ENCODE assay signal across 15 cellular contexts in the genomic region with DNA sequence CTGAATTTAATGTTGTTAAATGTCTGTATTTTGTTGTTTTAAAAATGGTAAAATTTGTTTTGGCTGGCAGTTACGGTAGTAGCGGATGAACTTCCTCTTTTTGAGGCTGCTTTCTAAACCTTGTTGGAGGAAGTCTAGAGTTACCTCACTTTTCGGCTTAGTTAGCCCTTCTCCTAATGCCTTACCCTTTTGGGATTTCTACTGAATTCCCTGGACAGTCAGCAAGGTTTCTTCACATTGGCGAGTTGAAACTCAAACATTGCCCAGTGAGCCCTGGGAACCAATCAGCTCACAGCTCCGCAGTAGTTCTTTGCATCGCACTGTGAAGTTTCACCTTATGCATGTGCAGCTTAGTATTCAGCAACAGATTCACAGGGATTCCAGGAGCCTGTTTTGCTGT. TPM values are rescaled to one million over a fixed set of nuclear protein-coding genes. Genes with fewer than 3 reads are reported as not detected.
DNase-seq lines count a peak whose midpoint lies in the region; ATAC-seq, FAIRE-seq and TF ChIP-seq lines count a peak whose summit lies in the region.
"Had no signal": no experiment of that assay in that cellular context is flagged by ENCODE, and none has a peak within 500 bp of the region (broad histone marks: within the 10 kb centered on the region; RNA-seq: fewer than 3 reads in every experiment).

No MANE protein-coding gene starts in this region.

- CTCF ChIA-PET in K562 (lab: Yijun Ruan, JAX; ENCODE audit: low intra/inter-chr PET ratio): no interaction called here

- peak overlapping the region; percentile 52 to 85 (median 72) for H3K27ac ChIP-seq in BLaER1 treated with 17β-estradiol and CSF1 and Interleukin-3, amounts not matched to agents 10 nM and 100 nM
- H3K27ac ChIP-seq in K562 (ENCODE audit: extremely low read depth, low read depth, low read length) (no peak overlapping the region), mesendoderm (ENCODE audit: low read depth, low read length) (no peak overlapping the region)
- H3K27ac ChIP-seq: suprapubic skin had no signal

- no TSS peak for BruUV-seq in K562 (replicated peaks; lab: Mats Ljungman, UMichigan)

- H3K9ac ChIP-seq in BLaER1 treated with 17β-estradiol and CSF1 and Interleukin-3, amounts not matched to agents 10 nM and 100 nM: peak overlapping the region; percentile 2 to 70 (median 54); a peak in 19 of 22 replicates
- H3K9ac ChIP-seq in K562 (ENCODE audit: insufficient read depth in 1 of 2, low read depth in 2 of 2, low read length in 2 of 2): no peak overlapping the region
- no peak overlapping the region for H3K9ac ChIP-seq in mesendoderm (ENCODE audit: low read length)

- intact Hi-C loops in K562 (cut with micrococcal nuclease): no loop called here

- no peak overlapping the region for H2BK120ac ChIP-seq in mesendoderm (ENCODE audit: low read depth, low read length)

- TF ChIP-seq RAD21 in K562 (CRISPR knock-in tag; conservative IDR thresholded peaks at IDR 0.05 in 1 of 2, IDR thresholded peaks at IDR 0.05 in 1 of 2): no peak

- H3K4me3 ChIP-seq in BLaER1 treated with 17β-estradiol and CSF1 and Interleukin-3, amounts not matched to agents 10 nM and 100 nM: peak overlapping the region in 4 of 10 experiments; percentile 2 to 21 (median 8); a peak in 2 of 20 replicates
- H3K4me3 ChIP-seq in K562 (no peak overlapping the region), mesendoderm (ENCODE audit: low read length) (no peak overlapping the region)
- H3K4me3 ChIP-seq: suprapubic skin had no signal

- H3K36me3 ChIP-seq in BLaER1 treated with 17β-estradiol and CSF1 and Interleukin-3, amounts not matched to agents 10 nM and 100 nM: peaks cover 9 to 24% (median 17%) of the 10 kb centered on the region in 11 experiments; a peak in 14 of 22 replicates
- H3K36me3 ChIP-seq in K562 (ENCODE audit: control insufficient read depth, insufficient read depth, low read length) (peaks cover 4% of the 10 kb centered on the region; the same call in 2 of the 3 replicates), mesendoderm (ENCODE audit: control insufficient read depth, insufficient read depth, low read length) (no peaks in the 10 kb centered on the region)
- H3K36me3 ChIP-seq: suprapubic skin had no signal

- no peak for TF ChIP-seq EP300 in K562 (IDR thresholded peaks at IDR 0.05; ENCODE audit: low read length)

- H3K56ac ChIP-seq in mesendoderm (ENCODE audit: low read length): no peak overlapping the region

- ATAC-seq in K562 (peak; percentile 68), HG03520 (IDR thresholded peaks at IDR 0.05; ENCODE audit: unreplicated experiment) (no peak)

- H2AFZ ChIP-seq in K562 (ENCODE audit: low read depth, low read length): peak overlapping the region; percentile 48

- no peak overlapping the region for H2AK5ac ChIP-seq in mesendoderm (ENCODE audit: low read length)

- no peak overlapping the region for H3K4ac ChIP-seq in mesendoderm (ENCODE audit: low read depth, low read length)

- no peak overlapping the region for H4K5ac ChIP-seq in mesendoderm (ENCODE audit: low read length)

- FAIRE-seq in GM19239 (lab: Jason Lieb, UNC) (peak; percentile 94), K562 (lab: Jason Lieb, UNC) (no peak)
- FAIRE-seq: H54 had no signal

- in situ Hi-C loops in K562 (cut with MboI): no loop called here

- H3K18ac ChIP-seq in mesendoderm (ENCODE audit: low read length): no peak overlapping the region

- POLR2A ChIA-PET in K562 (lab: Yijun Ruan, JAX): interaction anchor here (0.6 to 1.6 kb wide), 2 partner anchors 14 to 156 kb away, joined by 3 to 6 read pairs; no protein-coding TSS in a partner anchor

- DNase-seq in GM19239 (ENCODE audit: insufficient read length, low spot score): no peak
- peak; percentile 31 for DNase-seq in NOMO-1 treated with dmso at 0.1 percent for 144 hours (lab: John Stamatoyannopoulos, UW; ENCODE audit: unreplicated experiment)
- DNase-seq in K562 (ENCODE audit: extremely low read depth in 1 of 4, low spot score in 3 of 4): no peak
- no peak for DNase-seq in NCI-H187 treated with DMSO at 0.1 percent for 48 hours (lab: John Stamatoyannopoulos, UW)
- no peak for DNase-seq in mesendoderm
- DNase-seq in SHP77 (lab: John Stamatoyannopoulos, UW): no peak
- DNase-seq: endodermal cell, NCI-H510A had no signal

- no peaks in the 10 kb centered on the region for H4K20me1 ChIP-seq in BLaER1 treated with 17β-estradiol and CSF1 and Interleukin-3, amounts not matched to agents 10 nM and 100 nM
- no peaks in the 10 kb centered on the region for H4K20me1 ChIP-seq in K562 (replicated peaks; ENCODE audit: control insufficient read depth, insufficient read depth, low read length)

- no peak for TF ChIP-seq POLR2A in K562 (conservative IDR thresholded peaks at IDR 0.05)

- H3K79me1 ChIP-seq in mesendoderm (ENCODE audit: low read length): no peaks in the 10 kb centered on the region

- no peak overlapping the region for H3K23ac ChIP-seq in mesendoderm (ENCODE audit: low read length)

- H3K9me1 ChIP-seq in K562 (ENCODE audit: control insufficient read depth, insufficient read depth, low read length): no peaks in the 10 kb centered on the region

- H4K8ac ChIP-seq in mesendoderm (ENCODE audit: low read depth, low read length): no peak overlapping the region

- H3K9me3 ChIP-seq in BLaER1 treated with 17β-estradiol and CSF1 and Interleukin-3, amounts not matched to agents 10 nM and 100 nM (replicated peaks in 1 of 11): peaks cover 20 to 35% (median 25%) of the 10 kb centered on the region in 11 experiments
- no peaks in the 10 kb centered on the region; the same call in 1 of the 2 replicates for H3K9me3 ChIP-seq in K562 (replicated peaks; ENCODE audit: control insufficient read depth, insufficient read depth, low read depth, low read length)
- H3K9me3 ChIP-seq: suprapubic skin had no signal

- 40% methylated on average over 6 of the region's 6 CpGs for WGBS in K562 (ENCODE audit: insufficient coverage, low coverage, missing lambda C conversion rate)
- no CpG with 5 or more reads among the region's 6 CpGs for WGBS in mesendoderm (ENCODE audit: extremely low coverage, insufficient coverage, low lambda C conversion rate)

- no peaks in the 10 kb centered on the region for H3K79me2 ChIP-seq in K562 (ENCODE audit: control insufficient read depth, insufficient read depth, low read length)
- no peaks in the 10 kb centered on the region for H3K79me2 ChIP-seq in mesendoderm (ENCODE audit: control insufficient read depth, insufficient read depth, low read length)

- no peak overlapping the region for H2BK5ac ChIP-seq in mesendoderm (ENCODE audit: low read length)

- H3K4me2 ChIP-seq in BLaER1 treated with 17β-estradiol and CSF1 and Interleukin-3, amounts not matched to agents 10 nM and 100 nM: peak overlapping the region; percentile 69 to 97 (median 83)
- 0 out of 2 replicates have a peak overlapping the region, but pooled peaks have one; percentile 15 for H3K4me2 ChIP-seq in K562 (ENCODE audit: insufficient read depth, low read length)
- H3K4me2 ChIP-seq in mesendoderm (ENCODE audit: low read length): no peak overlapping the region

- TF ChIP-seq CTCF in K562 (IDR thresholded peaks at IDR 0.05 in 2 of 3, conservative IDR thresholded peaks at IDR 0.05 in 1 of 3; ENCODE audit: insufficient read depth in 2 of 3, low read depth in 1 of 3, low read length in 3 of 3): no peak

- peaks cover 38 to 59% (median 56%) of the 10 kb centered on the region in 10 experiments for H3K4me1 ChIP-seq in BLaER1 treated with 17β-estradiol and CSF1 and Interleukin-3, amounts not matched to agents 10 nM and 100 nM
- peaks cover 0 to 6% of the 10 kb centered on the region in 2 experiments; a peak in 3 of 5 replicates for H3K4me1 ChIP-seq in K562 (replicated peaks in 1 of 2; ENCODE audit: control insufficient read depth in 2 of 2, insufficient read depth in 2 of 2, low read length in 2 of 2)
- peaks cover 3% of the 10 kb centered on the region for H3K4me1 ChIP-seq in mesendoderm (ENCODE audit: control insufficient read depth, low read depth, low read length)

- H2BK15ac ChIP-seq in mesendoderm (replicated peaks; ENCODE audit: low read depth): no peak overlapping the region

- H3K27me3 ChIP-seq in BLaER1 treated with 17β-estradiol and CSF1 and Interleukin-3, amounts not matched to agents 10 nM and 100 nM: no peaks in the 10 kb centered on the region
- H3K27me3 ChIP-seq in K562 (ENCODE audit: control insufficient read depth in 2 of 2, insufficient read depth in 2 of 2, low read length in 2 of 2) (no peaks in the 10 kb centered on the region), mesendoderm (ENCODE audit: insufficient read depth, low read length, poor library complexity) (no peaks in the 10 kb centered on the region)
- H3K27me3 ChIP-seq: suprapubic skin had no signal

RNA-seq across cellular contexts. Expression of gene RHOQ, which starts 7.7 kb away (rescaled TPM):
- 30.6 and 63.3 TPM in 2 replicates for total RNA-seq in K562 (2011; cell fraction: chromatin; rRNA removed; ENCODE audit: low replicate concordance)
- total RNA-seq in K562 (2011; cell fraction: nucleolus; rRNA removed): 18.5 and 24.9 TPM in 2 replicates
- total RNA-seq in K562 (2011; cell fraction: nucleoplasm; rRNA removed): 38.8 and 65.0 TPM in 2 replicates
- total RNA-seq in K562 (2014; rRNA removed): 11.0 and 14.2 TPM in 2 replicates
- 19.7 and 23.0 TPM in 2 replicates for total RNA-seq in K562 (2014; rRNA removed; fragmentation: Illumina TruSeq; extraction: Trizol)
- 20.5 TPM in 2 replicates for total RNA-seq in K562 (2015; rRNA removed; fragmentation: Illumina TruSeq; extraction: Trizol)
- 17.9 and 20.1 TPM in 2 replicates for total RNA-seq in K562 (2021)
- 20.8 and 22.9 TPM in 2 replicates for polyA plus RNA-seq in K562 (2011; rRNA removed)
- polyA plus RNA-seq in K562 (2011; cell fraction: cytosol; rRNA removed): 9.4 and 13.8 TPM in 2 replicates
- 46.6 and 53.0 TPM in 2 replicates for polyA plus RNA-seq in K562 (2011; cell fraction: nucleus; rRNA removed)
- 20.0 and 35.0 TPM in 2 replicates for polyA plus RNA-seq in K562 (2012)
- polyA plus RNA-seq in K562 (2014; fragmentation: Illumina TruSeq; extraction: Trizol): 25.6 and 26.5 TPM in 2 replicates
- 1 to 10 TPM; 7.6 to 8.2 TPM for polyA plus RNA-seq in K562 (2014; fragmentation: Nextera tagmentation; extraction: Ambion mirVana)
- 15.8 and 17.9 TPM in 2 replicates for polyA plus RNA-seq in K562 (2014; rRNA removed)
- polyA minus RNA-seq in K562 (2011; rRNA and poly(A)+ RNA removed): 16.6 and 19.7 TPM in 2 replicates
- polyA minus RNA-seq in K562 (2011; cell fraction: cytosol; rRNA and poly(A)+ RNA removed): 4.3 and 8.2 TPM in 2 replicates
- 14.7 and 19.4 TPM in 2 replicates for polyA minus RNA-seq in K562 (2011; cell fraction: nucleus; rRNA and poly(A)+ RNA removed)
- polyA plus RNA-seq in mesendoderm (2013, experiment 1 of 2): 39.3 TPM
- 41.0 TPM for polyA plus RNA-seq in mesendoderm (2013, experiment 2 of 2)

RNA-seq across cellular contexts. Expression of gene ATP6V1E2, which starts 7.8 kb away (rescaled TPM):
- 9.3 and 14.4 TPM in 2 replicates for total RNA-seq in K562 (2011; cell fraction: chromatin; rRNA removed; ENCODE audit: low replicate concordance)
- total RNA-seq in K562 (2011; cell fraction: nucleolus; rRNA removed): 6.8 and 8.8 TPM in 2 replicates
- total RNA-seq in K562 (2011; cell fraction: nucleoplasm; rRNA removed): 9.9 and 10.0 TPM in 2 replicates
- total RNA-seq in K562 (2014; rRNA removed) (8.4 and 9.2 TPM in 2 replicates), K562 (2014; rRNA removed; fragmentation: Illumina TruSeq; extraction: Trizol) (10.2 and 10.3 TPM in 2 replicates), K562 (2015; rRNA removed; fragmentation: Illumina TruSeq; extraction: Trizol) (8.8 and 10.0 TPM in 2 replicates), K562 (2021) (9.7 and 11.5 TPM in 2 replicates)
- polyA plus RNA-seq in K562 (2011; rRNA removed) (8.5 and 11.3 TPM in 2 replicates), K562 (2014; fragmentation: Illumina TruSeq; extraction: Trizol) (8.2 and 11.9 TPM in 2 replicates), K562 (2014; fragmentation: Nextera tagmentation; extraction: Ambion mirVana) (1 to 10 TPM; 3.8 to 4.1 TPM), K562 (2014; rRNA removed) (5.4 and 7.7 TPM in 2 replicates)
- polyA plus RNA-seq in K562 (2011; cell fraction: cytosol; rRNA removed): 6.7 and 7.3 TPM in 2 replicates
- polyA plus RNA-seq in K562 (2011; cell fraction: nucleus; rRNA removed): 6.3 and 8.2 TPM in 2 replicates
- polyA plus RNA-seq in K562 (2012): 7.8 and 14.8 TPM in 2 replicates
- 10.0 and 11.0 TPM in 2 replicates for polyA minus RNA-seq in K562 (2011; rRNA and poly(A)+ RNA removed)
- polyA minus RNA-seq in K562 (2011; cell fraction: cytosol; rRNA and poly(A)+ RNA removed): 4.1 and 6.8 TPM in 2 replicates
- polyA minus RNA-seq in K562 (2011; cell fraction: nucleus; rRNA and poly(A)+ RNA removed): 4.7 and 7.4 TPM in 2 replicates
- 5.4 TPM for polyA plus RNA-seq in mesendoderm (2013, experiment 1 of 2)
- 5.8 TPM for polyA plus RNA-seq in mesendoderm (2013, experiment 2 of 2)

RNA-seq across cellular contexts. Expression of gene TMEM247, which starts 55.2 kb away (rescaled TPM):
- 3.0 TPM in 1 of 2 replicates, not detected in the other for total RNA-seq in K562 (2011; cell fraction: chromatin; rRNA removed; ENCODE audit: low replicate concordance)
- 0.92 and 2.0 TPM in 2 replicates for total RNA-seq in K562 (2011; cell fraction: nucleolus; rRNA removed)
- 1.5 TPM in 1 of 2 replicates, not detected in the other for total RNA-seq in K562 (2011; cell fraction: nucleoplasm; rRNA removed)
- 3.0 and 3.7 TPM in 2 replicates for total RNA-seq in K562 (2014; rRNA removed)
- 0.51 and 1.4 TPM in 2 replicates for total RNA-seq in K562 (2014; rRNA removed; fragmentation: Illumina TruSeq; extraction: Trizol)
- total RNA-seq in K562 (2015; rRNA removed; fragmentation: Illumina TruSeq; extraction: Trizol): 1.2 and 1.3 TPM in 2 replicates
- 4.7 and 4.9 TPM in 2 replicates for total RNA-seq in K562 (2021)
- 0.18 and 3.2 TPM in 2 replicates for polyA plus RNA-seq in K562 (2011; rRNA removed)
- polyA plus RNA-seq in K562 (2011; cell fraction: cytosol; rRNA removed): 0.27 and 4.6 TPM in 2 replicates
- polyA plus RNA-seq in K562 (2011; cell fraction: nucleus; rRNA removed): 0.32 and 6.5 TPM in 2 replicates
- polyA plus RNA-seq in K562 (2012): 3.0 and 6.2 TPM in 2 replicates
- 0.24 and 1.6 TPM in 2 replicates for polyA plus RNA-seq in K562 (2014; fragmentation: Illumina TruSeq; extraction: Trizol)
- polyA plus RNA-seq in K562 (2014; fragmentation: Nextera tagmentation; extraction: Ambion mirVana): 1 to 10 TPM; 2.1 to 3.1 TPM
- 4.4 and 6.8 TPM in 2 replicates for polyA plus RNA-seq in K562 (2014; rRNA removed)
- polyA minus RNA-seq in K562 (2011; rRNA and poly(A)+ RNA removed): 0.35 TPM in 1 of 2 replicates, not detected in the other
- polyA minus RNA-seq in K562 (2011; cell fraction: cytosol; rRNA and poly(A)+ RNA removed): not detected in 2 replicates
- 1.1 TPM in 1 of 2 replicates, not detected in the other for polyA minus RNA-seq in K562 (2011; cell fraction: nucleus; rRNA and poly(A)+ RNA removed)
- polyA plus RNA-seq in mesendoderm (2013, experiment 1 of 2): not detected
- polyA plus RNA-seq in mesendoderm (2013, experiment 2 of 2): not detected
- total RNA-seq: endodermal cell; suprapubic skin; T-helper 2 cell treated with Interferon-gamma antibody and Interleukin-4, amounts not matched to agents 100 ng/mL and 5 ng/mL, for 36 hours had no signal
- polyA plus RNA-seq: BJ, neural cell had no signal

Comparison
In these comparisons a context has a peak if more than half of its experiments do, and no peak if none do; other contexts are left out.
1. H3K27ac ChIP-seq: peak in BLaER1 treated with 17β-estradiol and CSF1 and Interleukin-3, amounts not matched to agents 10 nM and 100 nM (11 of 11); none in K562 (single experiment) and mesendoderm (single experiment).
2. H3K9ac ChIP-seq: peak in BLaER1 treated with 17β-estradiol and CSF1 and Interleukin-3, amounts not matched to agents 10 nM and 100 nM (11 of 11); none in K562 (0 of 2) and mesendoderm (single experiment).